ENCODE assay signal across 1 cellular context in genomic region chr7:74013539-74014272, GRCh38.
TF ChIP-seq lines count a peak whose summit lies in the region.

No MANE protein-coding gene starts in this region.

TF ChIP-seq in H1, 55 proteins besides CTCF, POLR2A, EP300 and RAD21 (continued from another document):
- TF ChIP-seq CHD2 (IDR thresholded peaks at IDR 0.05; ENCODE audit: low read length) (no peak), SP4 (IDR thresholded peaks at IDR 0.05; ENCODE audit: low read length) (no peak), BRCA1 (IDR thresholded peaks at IDR 0.05; ENCODE audit: low read depth, low read length) (no peak), MAX (IDR thresholded peaks at IDR 0.05) (no peak), BCL11A (IDR thresholded peaks at IDR 0.05; ENCODE audit: low read depth in 2 of 2, low read length in 2 of 2) (no peak), ATF3 (IDR thresholded peaks at IDR 0.05; ENCODE audit: insufficient read depth, low read depth, low read length) (no peak), BACH1 (IDR thresholded peaks at IDR 0.05; ENCODE audit: low read length) (no peak), HDAC2 (IDR thresholded peaks at IDR 0.05; ENCODE audit: borderline replicate concordance in 1 of 2, low read depth in 2 of 2, low read length in 2 of 2) (no peak), SIRT6 (IDR thresholded peaks at IDR 0.05; ENCODE audit: low read length) (no peak), RFX5 (IDR thresholded peaks at IDR 0.05; ENCODE audit: borderline replicate concordance, low read depth, low read length) (no peak), CTBP2 (IDR thresholded peaks at IDR 0.05; ENCODE audit: borderline replicate concordance, insufficient read depth, insufficient read length, low read length) (no peak)
